1 cellular context compared by ENCODE assay signal in genomic region chr18:33946322-33946721, GRCh38.
TF ChIP-seq lines count a peak whose summit lies in the region.

No MANE protein-coding gene starts in this region.

TF ChIP-seq in SK-N-SH, 30 proteins besides CTCF, POLR2A, EP300 and RAD21 (continued from another document):
- TF ChIP-seq USF1 (IDR thresholded peaks at IDR 0.05; ENCODE audit: borderline replicate concordance, low read depth): no peak
